ENCODE assay signal across 8 cellular contexts in the genomic region with DNA sequence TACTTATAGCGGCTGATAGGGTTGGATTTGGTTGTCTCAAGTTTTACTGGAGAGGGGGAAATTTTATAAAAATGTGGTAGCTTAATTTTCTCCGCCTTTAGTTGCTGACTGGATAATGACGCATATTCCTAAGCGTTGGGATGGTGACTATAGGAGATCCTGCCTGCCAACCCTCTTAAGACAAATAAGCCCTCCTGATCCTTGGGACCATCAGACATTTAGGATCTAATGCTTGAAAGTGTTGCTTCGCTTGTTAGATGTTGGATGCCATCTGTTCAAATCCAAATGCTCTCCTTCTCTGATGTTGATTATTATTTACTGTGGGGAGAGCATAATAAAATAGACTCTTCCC. TPM values are rescaled to one million over a fixed set of nuclear protein-coding genes. Genes with fewer than 3 reads are reported as not detected.
DNase-seq lines count a peak whose midpoint lies in the region; ATAC-seq and TF ChIP-seq lines count a peak whose summit lies in the region.

No MANE protein-coding gene starts in this region.

- H4K20me1 ChIP-seq in IMR-90 (ENCODE audit: insufficient read depth, low read length), result peaks cover 31% of the 10 kb centered on the region

- peaks cover 5% of the 10 kb centered on the region for H3K36me3 Mint-ChIP-seq in MCF 10A (ENCODE audit: insufficient read depth, unreplicated experiment)

- no peak overlapping the region for H4K5ac ChIP-seq in IMR-90 (ENCODE audit: low read depth, low read length)

- in situ Hi-C loops in IMR-90 (cut with MboI; ENCODE audit: low sequenced_read_pairs), result no loop called here

- no peak overlapping the region for H2BK5ac ChIP-seq in IMR-90 (ENCODE audit: low read depth, low read length, poor library complexity, severe bottlenecking)

- H2BK15ac ChIP-seq in IMR-90 (ENCODE audit: low read depth, low read length), result no peak overlapping the region

- H3K27ac Mint-ChIP-seq in MCF 10A (ENCODE audit: low read depth, unreplicated experiment), result peak overlapping the region; percentile 87

- H3K18ac ChIP-seq in IMR-90 (ENCODE audit: low read depth, low read length), result peak overlapping the region; percentile 19; the same call in 1 of the 2 replicates

- H3K9me3 ChIP-seq in IMR-90 (ENCODE audit: control insufficient read depth, insufficient read depth, low read length) (no peaks in the 10 kb centered on the region), mucosa of rectum (ENCODE audit: control insufficient read depth in 2 of 2, low read length in 2 of 2) (no peaks in the 10 kb centered on the region)

- ATAC-seq in IMR-90 (ENCODE audit: low read depth), result no peak
- ATAC-seq in GM21447 (IDR thresholded peaks at IDR 0.05; ENCODE audit: unreplicated experiment), result no peak
- no peak for ATAC-seq in GM18517 (IDR thresholded peaks at IDR 0.05; ENCODE audit: unreplicated experiment)

- H3K4me1 Mint-ChIP-seq in MCF 10A (ENCODE audit: insufficient read depth, unreplicated experiment), result peaks cover 34% of the 10 kb centered on the region

- H3K56ac ChIP-seq in IMR-90 (ENCODE audit: extremely low read depth, insufficient read depth, low read length), result no peak overlapping the region

- H2AK5ac ChIP-seq in IMR-90 (ENCODE audit: low read depth, low read length), result no peak overlapping the region

- no peak overlapping the region for H2BK20ac ChIP-seq in IMR-90 (ENCODE audit: low read depth, low read length)

- H3K4ac ChIP-seq in IMR-90 (ENCODE audit: low read depth, low read length), result no peak overlapping the region

- no peak overlapping the region for H2BK120ac ChIP-seq in IMR-90 (ENCODE audit: low read depth, low read length)

- H3K14ac ChIP-seq in IMR-90 (replicated peaks; ENCODE audit: low read depth, low read length), result no peak overlapping the region

- TF ChIP-seq CTCF in AG09309 (IDR thresholded peaks at IDR 0.05; ENCODE audit: control insufficient read depth, insufficient read depth, low read depth, low read length, missing control alignments) (no peak), IMR-90 (conservative IDR thresholded peaks at IDR 0.05; ENCODE audit: low read depth, low read length) (no peak), MCF 10A (IDR thresholded peaks at IDR 0.05; ENCODE audit: unreplicated experiment) (no peak)

- DNase-seq in AG09309 (ENCODE audit: low read depth) (no peak), IMR-90 (peak; percentile 61), MCF 10A (ENCODE audit: unreplicated experiment) (no peak), NCI-H1048 (lab: John Stamatoyannopoulos, UW) (no peak), NCI-H187 treated with DMSO at 0.1 percent for 48 hours (lab: John Stamatoyannopoulos, UW) (no peak)

- no peak for TF ChIP-seq POLR2A in IMR-90 (IDR thresholded peaks at IDR 0.05; ENCODE audit: low read depth, low read length)

- no peaks in the 10 kb centered on the region for H3K9me3 Mint-ChIP-seq in MCF 10A (ENCODE audit: unreplicated experiment)

- intact Hi-C loops in IMR-90 (cut with micrococcal nuclease), result loop anchor here (2.0 to 10.0 kb wide), 5 partner anchors 37 to 370 kb away; no protein-coding TSS in a partner anchor
- intact Hi-C loops in MCF 10A (cut with micrococcal nuclease), result loop anchor here (2.0 kb wide), 1 partner anchor 108 kb away; no protein-coding TSS in a partner anchor

- POLR2A ChIA-PET in IMR-90 (lab: Charles Lee; ENCODE audit: unreplicated experiment), result no interaction called here
- POLR2A ChIA-PET in MCF 10A (lab: Yijun Ruan, JAX), result interaction anchor here (0.6 to 3.8 kb wide), 19 partner anchors 12 to 248 kb away, joined by 3 to 19 read pairs (median 5); no protein-coding TSS in a partner anchor

- CTCF ChIA-PET in IMR-90 (lab: Yijun Ruan, JAX) (interaction anchor here (0.6 kb wide), 1 partner anchor 123 kb away, joined by 3 read pairs; no protein-coding TSS in a partner anchor), MCF 10A (lab: Yijun Ruan, JAX) (interaction anchor here (0.7 to 1.3 kb wide), 5 partner anchors 10 to 107 kb away, joined by 3 to 6 read pairs (median 3); no protein-coding TSS in a partner anchor)

- peak overlapping the region; percentile 98 for H3K4me2 ChIP-seq in IMR-90 (ENCODE audit: low read depth, low read length)

- H3K9ac ChIP-seq in IMR-90 (ENCODE audit: low read depth, low read length) (peak overlapping the region; percentile 52), mucosa of rectum (ENCODE audit: low read depth in 1 of 2, low read length in 2 of 2) (peak overlapping the region; percentile 66 to 94)

- no peak overlapping the region for H4K91ac ChIP-seq in IMR-90 (ENCODE audit: insufficient read depth, low read depth, low read length)

- peak overlapping the region; percentile 93 for H3K4me3 Mint-ChIP-seq in MCF 10A (ENCODE audit: unreplicated experiment)

- dilution Hi-C loops in IMR-90 (cut with HindIII; ENCODE audit: low sequenced_read_pairs, unreplicated experiment), result no loop called here

- no peak overlapping the region for H2AK9ac ChIP-seq in IMR-90 (replicated peaks; ENCODE audit: low read depth, low read length, poor library complexity)

- H3K4me1 ChIP-seq in IMR-90 (ENCODE audit: control insufficient read depth, insufficient read depth, low read length), result peaks cover 2% of the 10 kb centered on the region
- H3K4me1 ChIP-seq in mucosa of rectum (ENCODE audit: control insufficient read depth in 2 of 2, insufficient read depth in 2 of 2, low read length in 2 of 2), result peaks cover 13 to 14% of the 10 kb centered on the region in 2 donors

- no peaks in the 10 kb centered on the region for H3K27me3 Mint-ChIP-seq in MCF 10A (ENCODE audit: insufficient read depth, unreplicated experiment)

- H3K9me1 ChIP-seq in IMR-90 (ENCODE audit: insufficient read depth, low read length), result 0 out of 2 replicates have a peak, but pooled peaks cover 3% of the 10 kb centered on the region

- H3K79me1 ChIP-seq in IMR-90 (ENCODE audit: low read depth in 1 of 2, low read length in 2 of 2), result peaks cover 19 to 41% of the 10 kb centered on the region in 2 experiments

- WGBS in IMR-90 (ENCODE audit: extremely low coverage in 2 of 2, insufficient read length in 1 of 2), 2 experiments, result no CpG with 5 or more reads among the region's 5 CpGs

- BruUV-seq in IMR-90 (replicated peaks; lab: Mats Ljungman, UMichigan), result no TSS peak
- BruUV-seq in MCF 10A (replicated peaks; lab: Mats Ljungman, UMichigan), result no TSS peak

- no peak overlapping the region for H4K8ac ChIP-seq in IMR-90 (ENCODE audit: low read depth in 2 of 2, low read length in 2 of 2)

- H3K36me3 ChIP-seq in IMR-90 (ENCODE audit: control insufficient read depth, insufficient read depth, low read length) (no peaks in the 10 kb centered on the region), mucosa of rectum (ENCODE audit: control insufficient read depth in 2 of 2, insufficient read depth in 2 of 2, low read length in 2 of 2) (no peaks in the 10 kb centered on the region)

- no peak for TF ChIP-seq RAD21 in IMR-90 (IDR thresholded peaks at IDR 0.05; ENCODE audit: low read length)

- H3K27ac ChIP-seq in IMR-90 (ENCODE audit: insufficient read depth, low read length) (no peak overlapping the region), mucosa of rectum (ENCODE audit: low read depth in 2 of 2, low read length in 2 of 2) (peak overlapping the region; percentile 60 to 73)

- peak overlapping the region; percentile 92 for H3K4me3 ChIP-seq in AG09309 (ENCODE audit: control insufficient read depth, low read depth, low read length)
- H3K4me3 ChIP-seq in IMR-90 (ENCODE audit: insufficient read depth, low read depth, low read length), result peak overlapping the region; percentile 88
- peak overlapping the region; percentile 83 to 88 for H3K4me3 ChIP-seq in mucosa of rectum (ENCODE audit: low read length in 2 of 2)

- no peak overlapping the region for H2AFZ ChIP-seq in IMR-90 (replicated peaks; ENCODE audit: low read length, poor library complexity)

- H3K27me3 ChIP-seq in IMR-90 (ENCODE audit: control insufficient read depth, insufficient read depth, low read length) (peaks cover 9% of the 10 kb centered on the region), mucosa of rectum (ENCODE audit: control insufficient read depth in 2 of 2, insufficient read depth in 2 of 2, low read length in 2 of 2) (no peaks in the 10 kb centered on the region)

- H3K23ac ChIP-seq in IMR-90 (ENCODE audit: low read depth, low read length), result peak overlapping the region; percentile 28; the same call in 1 of the 2 replicates

TF ChIP-seq in IMR-90, 13 proteins besides CTCF, POLR2A, EP300 and RAD21 (continues in another document):
- TF ChIP-seq FOS (IDR thresholded peaks at IDR 0.05; ENCODE audit: low read depth, low read length) (no peak), CEBPB (IDR thresholded peaks at IDR 0.05; ENCODE audit: low read depth, low read length) (no peak), CHD1 (IDR thresholded peaks at IDR 0.05; ENCODE audit: low read depth, low read length) (no peak), SMC3 (IDR thresholded peaks at IDR 0.05; ENCODE audit: low read depth, low read length) (no peak), MXI1 (IDR thresholded peaks at IDR 0.05; ENCODE audit: borderline replicate concordance, low read depth, low read length) (no peak), MAFK (IDR thresholded peaks at IDR 0.05; ENCODE audit: low read depth, low read length) (no peak), RCOR1 (IDR thresholded peaks at IDR 0.05; ENCODE audit: insufficient replicate concordance, low read length) (no peak), NFE2L2 (IDR thresholded peaks at IDR 0.05; ENCODE audit: low read depth, low read length) (no peak), BHLHE40 (IDR thresholded peaks at IDR 0.05; ENCODE audit: low read depth, low read length) (no peak)
- TF ChIP-seq, protein P1, sequence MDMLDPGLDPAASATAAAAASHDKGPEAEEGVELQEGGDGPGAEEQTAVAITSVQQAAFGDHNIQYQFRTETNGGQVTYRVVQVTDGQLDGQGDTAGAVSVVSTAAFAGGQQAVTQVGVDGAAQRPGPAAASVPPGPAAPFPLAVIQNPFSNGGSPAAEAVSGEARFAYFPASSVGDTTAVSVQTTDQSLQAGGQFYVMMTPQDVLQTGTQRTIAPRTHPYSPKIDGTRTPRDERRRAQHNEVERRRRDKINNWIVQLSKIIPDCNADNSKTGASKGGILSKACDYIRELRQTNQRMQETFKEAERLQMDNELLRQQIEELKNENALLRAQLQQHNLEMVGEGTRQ (IDR thresholded peaks at IDR 0.05; ENCODE audit: low read depth, low read length), result no peak
- TF ChIP-seq, protein P2, sequence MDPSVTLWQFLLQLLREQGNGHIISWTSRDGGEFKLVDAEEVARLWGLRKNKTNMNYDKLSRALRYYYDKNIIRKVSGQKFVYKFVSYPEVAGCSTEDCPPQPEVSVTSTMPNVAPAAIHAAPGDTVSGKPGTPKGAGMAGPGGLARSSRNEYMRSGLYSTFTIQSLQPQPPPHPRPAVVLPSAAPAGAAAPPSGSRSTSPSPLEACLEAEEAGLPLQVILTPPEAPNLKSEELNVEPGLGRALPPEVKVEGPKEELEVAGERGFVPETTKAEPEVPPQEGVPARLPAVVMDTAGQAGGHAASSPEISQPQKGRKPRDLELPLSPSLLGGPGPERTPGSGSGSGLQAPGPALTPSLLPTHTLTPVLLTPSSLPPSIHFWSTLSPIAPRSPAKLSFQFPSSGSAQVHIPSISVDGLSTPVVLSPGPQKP (IDR thresholded peaks at IDR 0.05; ENCODE audit: borderline replicate concordance, low read depth, low read length), result no peak

RNA-seq across cellular contexts. Expression of a gene that starts 2.2 kb away (rescaled TPM):
- total RNA-seq in IMR-90 (2012; rRNA removed) (109 and 126 TPM in 2 replicates), MCF 10A (2022) (26.3 and 27.4 TPM in 2 replicates)
- polyA plus RNA-seq in IMR-90 (2012; rRNA removed), result 25.6 and 27.6 TPM in 2 replicates
- 7.5 and 8.0 TPM in 2 replicates for polyA plus RNA-seq in IMR-90 (2012; cell fraction: cytosol; rRNA removed)
- polyA plus RNA-seq in IMR-90 (2012; cell fraction: nucleus; rRNA removed; ENCODE audit: low replicate concordance), result 19.5 and 127 TPM in 2 replicates
